Comparison of ENCODE assay signal across 8 cellular contexts in the genomic region with DNA sequence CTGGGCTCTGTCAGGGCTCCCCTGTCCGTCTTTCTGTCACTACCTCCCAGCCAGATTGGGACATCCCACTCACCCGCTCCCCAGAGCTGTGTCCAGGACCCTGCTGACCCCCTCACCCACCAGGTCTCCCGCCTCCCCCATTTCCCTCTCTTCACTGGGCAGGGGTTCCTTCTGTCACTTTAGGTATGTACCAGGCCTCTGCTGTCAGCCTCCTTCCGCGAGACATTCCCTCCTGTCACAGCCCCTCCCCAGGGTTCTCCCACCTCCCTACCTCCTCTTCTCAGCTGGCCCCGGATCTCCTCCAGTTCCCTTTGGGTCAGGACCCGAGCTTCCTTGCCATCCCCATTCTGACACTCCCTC. TPM values are rescaled to one million over a fixed set of nuclear protein-coding genes. Genes with fewer than 3 reads are reported as not detected.
DNase-seq lines count a peak whose midpoint lies in the region; ATAC-seq, FAIRE-seq and TF ChIP-seq lines count a peak whose summit lies in the region.

No MANE protein-coding gene starts in this region.

- peaks cover 13% of the 10 kb centered on the region for H3K4me1 ChIP-seq in PC-9 (replicated peaks; ENCODE audit: insufficient read depth)

- H3K27me3 Mint-ChIP-seq in Calu3 (ENCODE audit: unreplicated experiment), result no peaks in the 10 kb centered on the region
- no peaks in the 10 kb centered on the region for H3K27me3 Mint-ChIP-seq in osteocyte (ENCODE audit: unreplicated experiment)

- TF ChIP-seq POLR2A in H54 (IDR thresholded peaks at IDR 0.05; ENCODE audit: low read depth, low read length), result no peak

- BruUV-seq in Calu3 (replicated peaks; lab: Mats Ljungman, UMichigan) (TSS peak; percentile 32), PC-9 (replicated peaks; lab: Mats Ljungman, UMichigan) (no TSS peak)

- no peaks in the 10 kb centered on the region for H3K9me2 ChIP-seq in PC-9 (ENCODE audit: insufficient read depth)

- H3K4me1 Mint-ChIP-seq in Calu3 (ENCODE audit: low read depth, unreplicated experiment) (peaks cover 9% of the 10 kb centered on the region), osteocyte (ENCODE audit: unreplicated experiment) (peaks cover 25% of the 10 kb centered on the region)

- TF ChIP-seq CTCF in Calu3 (IDR thresholded peaks at IDR 0.05; ENCODE audit: unreplicated experiment), result no peak
- no peak for TF ChIP-seq CTCF in PC-9 (conservative IDR thresholded peaks at IDR 0.05)
- no peak for TF ChIP-seq CTCF in epithelial cell of proximal tubule (conservative IDR thresholded peaks at IDR 0.05; ENCODE audit: low read depth, low read length)
- no peak for TF ChIP-seq CTCF in osteocyte (IDR thresholded peaks at IDR 0.05)

- H3K4me3 ChIP-seq in PC-9, result peak overlapping the region; percentile 84
- peak overlapping the region; percentile 91 for H3K4me3 ChIP-seq in epithelial cell of proximal tubule (ENCODE audit: low read depth, low read length)

- no peaks in the 10 kb centered on the region for H3F3A ChIP-seq in PC-9 (ENCODE audit: insufficient read depth, low read depth)

- FAIRE-seq in H54 (lab: Jason Lieb, UNC), result no peak

- no peak for ATAC-seq in GM19324 (IDR thresholded peaks at IDR 0.05; ENCODE audit: low FRiP score, unreplicated experiment)

- peaks cover 15% of the 10 kb centered on the region for H3K79me2 ChIP-seq in PC-9 (ENCODE audit: low read depth)

- no peaks in the 10 kb centered on the region for H3K9me3 ChIP-seq in PC-9 (ENCODE audit: insufficient read depth, low read depth)

- H4K20me1 ChIP-seq in PC-9 (ENCODE audit: insufficient read depth), result no peaks in the 10 kb centered on the region

- H3K9me3 Mint-ChIP-seq in Calu3 (ENCODE audit: low read depth, unreplicated experiment) (no peaks in the 10 kb centered on the region), osteocyte (ENCODE audit: unreplicated experiment) (no peaks in the 10 kb centered on the region)

- H2AFZ ChIP-seq in PC-9, result peak overlapping the region; percentile 97

- peak overlapping the region; percentile 95 for H3K4me2 ChIP-seq in PC-9

- H3K36me3 Mint-ChIP-seq in Calu3 (ENCODE audit: insufficient read depth, unreplicated experiment) (peaks cover 13% of the 10 kb centered on the region), osteocyte (ENCODE audit: unreplicated experiment) (peaks cover 9% of the 10 kb centered on the region)

- H3K27ac ChIP-seq in PC-9, result no peak overlapping the region

- H3K27me3 ChIP-seq in PC-9 (ENCODE audit: insufficient read depth, low read depth), result no peaks in the 10 kb centered on the region

- DNase-seq in Calu3 (no peak), PC-9 (no peak), epithelial cell of proximal tubule (ENCODE audit: low read depth) (no peak), osteocyte (ENCODE audit: extremely low spot score, unreplicated experiment) (no peak), H54 (ENCODE audit: insufficient read length, low spot score) (no peak)
- no peak for DNase-seq in activated CD4-positive, alpha-beta T cell treated with anti-CD3 and anti-CD28 coated beads for 4 hours
- no peak for DNase-seq in activated CD4-positive, alpha-beta T cell treated with anti-CD3 and anti-CD28 coated beads, Interleukin-2, amount 50 U/mL, for 48 hours

- POLR2A ChIA-PET in PC-9 (lab: Charles Lee; ENCODE audit: unreplicated experiment), result interaction anchor here (0.5 to 0.9 kb wide), 3 partner anchors 13 to 74 kb away, joined by 3 read pairs; no protein-coding TSS in a partner anchor

- H3K27ac Mint-ChIP-seq in Calu3 (ENCODE audit: unreplicated experiment) (peak overlapping the region; percentile 85), osteocyte (ENCODE audit: unreplicated experiment) (peak overlapping the region; percentile 75)

- H3K4me3 Mint-ChIP-seq in Calu3 (ENCODE audit: low read depth, unreplicated experiment) (peak overlapping the region; percentile 75), osteocyte (ENCODE audit: unreplicated experiment) (peak overlapping the region; percentile 89)

- CTCF ChIA-PET in Calu3 (lab: Charles Lee), result no interaction called here
- CTCF ChIA-PET in PC-9 (lab: Charles Lee), result interaction anchor here (0.5 to 0.9 kb wide), 2 partner anchors 19 to 37 kb away, joined by 3 to 4 read pairs; no protein-coding TSS in a partner anchor

- no peaks in the 10 kb centered on the region for H3K36me3 ChIP-seq in PC-9 (ENCODE audit: low read depth)

- intact Hi-C loops in Calu3 (cut with micrococcal nuclease; ENCODE audit: unreplicated experiment) (no loop called here), PC-9 (cut with micrococcal nuclease; ENCODE audit: unreplicated experiment) (loop anchor here (10.0 kb wide), 1 partner anchor 419 kb away; a partner anchor contains a TSS)

RNA-seq across cellular contexts. Expression of a gene that starts 0.5 kb away (rescaled TPM):
- total RNA-seq in Calu3 (2022) (11.9 and 12.5 TPM in 2 replicates), PC-9 (2021) (19.7 and 21.8 TPM in 2 replicates), epithelial cell of proximal tubule (23.2 and 44.1 TPM in 2 replicates), osteocyte (20.5 and 21.9 TPM in 2 replicates)

RNA-seq across cellular contexts. Expression of a gene that starts 21.0 kb away (rescaled TPM):
- total RNA-seq in Calu3 (2022) (4.7 and 5.3 TPM in 2 replicates), PC-9 (2021) (7.7 and 8.8 TPM in 2 replicates), epithelial cell of proximal tubule (6.3 and 7.5 TPM in 2 replicates), osteocyte (16.3 and 17.6 TPM in 2 replicates)
